In genomic region chrX:71103110-71103983, GRCh38 we compare ENCODE assay signal across 8 cellular contexts. TPM values are rescaled to one million over a fixed set of nuclear protein-coding genes. Genes with fewer than 3 reads are reported as not detected.
DNase-seq lines count a peak whose midpoint lies in the region; ATAC-seq, FAIRE-seq and TF ChIP-seq lines count a peak whose summit lies in the region.

No MANE protein-coding gene starts in this region.

- H4K91ac ChIP-seq in H1 (replicated peaks; ENCODE audit: insufficient read length, low read length): peak overlapping the region; percentile 52

- no peaks in the 10 kb centered on the region for H3K79me2 ChIP-seq in H1 (ENCODE audit: control insufficient read depth in 1 of 2, insufficient read depth in 2 of 2, low read length in 2 of 2)

- TF ChIP-seq CTCF in WTC11 (IDR thresholded peaks at IDR 0.05) (no peak), H1 (IDR thresholded peaks at IDR 0.05; ENCODE audit: control extremely low read depth in 1 of 3, insufficient read depth in 1 of 3, low read depth in 1 of 3, low read length in 3 of 3) (no peak)

- peak overlapping the region; percentile 48 for H3K18ac ChIP-seq in H1 (ENCODE audit: extremely low read depth, low read length)

- H3K4me3 Mint-ChIP-seq in WTC11: peak overlapping the region; percentile 66

- CTCF ChIA-PET in WTC11 (lab: Charles Lee) (interaction anchor here (0.9 to 1.5 kb wide), 3 partner anchors 9 to 25 kb away, joined by 3 to 4 read pairs (median 3); partner anchors contain the start of gene MED12), H1 (lab: Charles Lee; ENCODE audit: partially characterized antibody) (interaction anchor here (1.4 to 1.5 kb wide), 2 partner anchors 26 to 105 kb away, joined by 4 to 5 read pairs; no protein-coding TSS in a partner anchor)

- no peak for TF ChIP-seq POLR2A in H1 (IDR thresholded peaks at IDR 0.05; ENCODE audit: control extremely low read depth in 1 of 2, low read depth in 2 of 2, low read length in 2 of 2)

- H2AFZ ChIP-seq in H1 (ENCODE audit: low read length): no peak overlapping the region

- peak overlapping the region; percentile 58 for H4K5ac ChIP-seq in H1 (ENCODE audit: insufficient read length, low read depth, low read length)

- no peak overlapping the region for H2BK15ac ChIP-seq in H1 (ENCODE audit: low read length)

- H3K4me1 ChIP-seq in H1 (replicated peaks in 1 of 4; ENCODE audit: control insufficient read depth in 3 of 4, insufficient read depth in 4 of 4, low read length in 3 of 4): peaks cover 6 to 39% (median 18%) of the 10 kb centered on the region in 4 experiments

- H2BK120ac ChIP-seq in H1 (replicated peaks; ENCODE audit: low read depth, low read length): no peak overlapping the region

- H3K27ac ChIP-seq in H1 (ENCODE audit: low read depth, low read length): peak overlapping the region; percentile 36; the same call in 1 of the 2 replicates

- no peak overlapping the region for H3K14ac ChIP-seq in H1 (ENCODE audit: insufficient read length)

- 0 out of 2 replicates have a peak overlapping the region, but pooled peaks have one; percentile 39 for H2AK5ac ChIP-seq in H1 (ENCODE audit: low read depth, low read length)

- no peak overlapping the region for H4K8ac ChIP-seq in H1 (ENCODE audit: extremely low read depth, insufficient read depth, low read length)

- no peak overlapping the region for H3K56ac ChIP-seq in H1 (replicated peaks; ENCODE audit: insufficient read length, low read depth, low read length)

- no peak overlapping the region for H3K9ac ChIP-seq in H1 (replicated peaks in 1 of 4; ENCODE audit: extremely low read depth in 1 of 4, low read depth in 3 of 4, low read length in 3 of 4)

- TF ChIP-seq RAD21 in H1 (IDR thresholded peaks at IDR 0.05 in 1 of 2, conservative IDR thresholded peaks at IDR 0.05 in 1 of 2; ENCODE audit: low read depth in 2 of 2, low read length in 2 of 2): no peak

- peak overlapping the region in 2 of 4 experiments; percentile 13 to 53; a peak in 4 of 8 replicates for H3K4me3 ChIP-seq in H1 (ENCODE audit: extremely low read depth in 1 of 4, insufficient read depth in 2 of 4, low read depth in 3 of 4, low read length in 4 of 4)

- peak overlapping the region; percentile 72; the same call in 1 of the 2 replicates for H2BK20ac ChIP-seq in H1 (ENCODE audit: low read length)

- no peak overlapping the region for H3K4ac ChIP-seq in H1 (replicated peaks; ENCODE audit: insufficient read length, low read depth, low read length)

- H4K20me1 ChIP-seq in H1 (replicated peaks in 1 of 2; ENCODE audit: control insufficient read depth in 1 of 2, insufficient read depth in 2 of 2, low read length in 2 of 2): no peaks in the 10 kb centered on the region

- ATAC-seq in HG03432 (IDR thresholded peaks at IDR 0.05; ENCODE audit: unreplicated experiment) (peak; percentile 47), WTC11 (peak; percentile 71), sciatic nerve (peak; percentile 70)

- H3K23me2 ChIP-seq in H1 (ENCODE audit: low read depth, low read length): peaks cover 5% of the 10 kb centered on the region

- no peaks in the 10 kb centered on the region for H3K79me1 ChIP-seq in H1 (ENCODE audit: low read depth, low read length)

- H3K4me1 Mint-ChIP-seq in WTC11: peaks cover 62% of the 10 kb centered on the region

- H2BK5ac ChIP-seq in H1 (ENCODE audit: low read depth, low read length): peak overlapping the region; percentile 3; the same call in 1 of the 2 replicates

- H3K9me3 Mint-ChIP-seq in WTC11: no peaks in the 10 kb centered on the region

- H3K27me3 ChIP-seq in H1 (replicated peaks in 1 of 4; ENCODE audit: control insufficient read depth in 3 of 4, extremely low read depth in 1 of 4, insufficient read depth in 3 of 4, low read length in 3 of 4): peaks cover 0 to 5% (median 0%) of the 10 kb centered on the region in 4 experiments; a peak in 1 of 7 replicates

- intact Hi-C loops in sciatic nerve (cut with DNase I): no loop called here

- POLR2A ChIA-PET in WTC11 (lab: Charles Lee) (interaction anchor here (0.7 kb wide), 2 partner anchors 15 to 1435 kb away, joined by 3 to 4 read pairs; partner anchors contain the start of gene MED12), H1 (lab: Charles Lee; ENCODE audit: partially characterized antibody) (interaction anchor here (0.8 to 1.4 kb wide), 7 partner anchors 8 to 173 kb away, joined by 3 to 10 read pairs (median 3); partner anchors contain the start of genes IL2RG, MED12 and SLC7A3)

- H3K23ac ChIP-seq in H1 (ENCODE audit: insufficient read length): no peak overlapping the region

- no peak overlapping the region for H2BK12ac ChIP-seq in H1 (ENCODE audit: low read depth, low read length)

- DNase-seq in ELF-1 (ENCODE audit: low read depth, low spot score): peak; percentile 93
- peak; percentile 66 for DNase-seq in WTC11 (ENCODE audit: low spot score)
- DNase-seq in H1 (ENCODE audit: low read depth in 1 of 2, low spot score in 2 of 2): peak; percentile 43 to 56
- DNase-seq in sciatic nerve (ENCODE audit: low spot score): peak; percentile 62
- DNase-seq in NCI-H774 (lab: John Stamatoyannopoulos, UW): no peak
- DNase-seq in superior temporal gyrus (ENCODE audit: extremely low spot score): no peak
- DNase-seq in NCI-H510A (lab: John Stamatoyannopoulos, UW): no peak

- WGBS in H1 (ENCODE audit: extremely low coverage in 1 of 2, insufficient coverage in 1 of 2, insufficient read length in 1 of 2, insufficient replicate concordance in 2 of 2, low coverage in 1 of 2, low lambda C conversion rate in 2 of 2, missing lambda C conversion rate in 1 of 2), 2 experiments: 4% methylated on average over 4 of the region's 10 CpGs; no CpG with 5 or more reads in 1 of the 2 experiments

- H3K36me3 ChIP-seq in H1 (ENCODE audit: control insufficient read depth in 2 of 4, insufficient read depth in 4 of 4, low read length in 3 of 4): peaks cover 0 to 6% (median 0%) of the 10 kb centered on the region in 4 experiments; a peak in 1 of 8 replicates

- FAIRE-seq in H1 (lab: Jason Lieb, UNC): peak; percentile 52

- peak overlapping the region; percentile 60 to 74 for H3K4me2 ChIP-seq in H1 (ENCODE audit: insufficient read depth in 1 of 2, low read depth in 2 of 2, low read length in 2 of 2)

- H3K36me3 Mint-ChIP-seq in WTC11: 0 out of 2 replicates have a peak, but pooled peaks cover 3% of the 10 kb centered on the region

- H3K9me3 ChIP-seq in H1 (ENCODE audit: insufficient read depth in 2 of 2, low read depth in 1 of 2, low read length in 1 of 2): no peaks in the 10 kb centered on the region

- TF ChIP-seq EP300 in H1 (IDR thresholded peaks at IDR 0.05; ENCODE audit: borderline replicate concordance in 1 of 2, low read depth in 2 of 2, low read length in 2 of 2): no peak

- H3K27me3 Mint-ChIP-seq in WTC11 (ENCODE audit: low read depth): peaks cover 10% of the 10 kb centered on the region

- peak overlapping the region; percentile 93 for H3K27ac Mint-ChIP-seq in WTC11

RNA-seq across cellular contexts. Expression of gene CXorf65, which starts 3.2 kb away (rescaled TPM):
- total RNA-seq in WTC11 (2021) (not detected in 3 replicates), sciatic nerve (not detected)
- not detected in 2 replicates for total RNA-seq in H1 (2021; fragmentation: NEBNext Ultra II Directional; extraction: Animal tissue kit (Norgen Biotek cat#: 25700))
- polyA plus RNA-seq in H1 (2011; rRNA removed): not detected in 2 replicates
- not detected for polyA plus RNA-seq in H1 (2011; cell fraction: cytosol; rRNA removed)
- not detected for polyA plus RNA-seq in H1 (2011; cell fraction: nucleus; rRNA removed)
- not detected in 4 replicates for polyA plus RNA-seq in H1 (2012, experiment 1 of 2)
- polyA plus RNA-seq in H1 (2012, experiment 2 of 2): not detected
- polyA plus RNA-seq in H1 (2013, experiment 1 of 2): not detected
- not detected for polyA plus RNA-seq in H1 (2013, experiment 2 of 2)
- polyA minus RNA-seq in H1 (2011; rRNA and poly(A)+ RNA removed): not detected in 2 replicates
- not detected for polyA minus RNA-seq in H1 (2011; cell fraction: cytosol; rRNA and poly(A)+ RNA removed)
- not detected for polyA minus RNA-seq in H1 (2011; cell fraction: nucleus; rRNA and poly(A)+ RNA removed)

RNA-seq across cellular contexts. Expression of gene FOXO4, which starts 7.7 kb away (rescaled TPM):
- total RNA-seq in WTC11 (2021): 35.3 to 48.3 TPM (median 37.0 TPM) in 3 replicates
- 54.8 and 57.4 TPM in 2 replicates for total RNA-seq in H1 (2021; fragmentation: NEBNext Ultra II Directional; extraction: Animal tissue kit (Norgen Biotek cat#: 25700))
- 12.3 and 26.6 TPM in 2 replicates for polyA plus RNA-seq in H1 (2011; rRNA removed)
- 17.4 TPM for polyA plus RNA-seq in H1 (2011; cell fraction: cytosol; rRNA removed)
- 21.5 TPM for polyA plus RNA-seq in H1 (2011; cell fraction: nucleus; rRNA removed)
- 14.5 to 18.1 TPM (median 17.3 TPM) in 4 replicates for polyA plus RNA-seq in H1 (2012, experiment 1 of 2)
- 14.6 TPM for polyA plus RNA-seq in H1 (2012, experiment 2 of 2)
- 13.7 TPM for polyA plus RNA-seq in H1 (2013, experiment 1 of 2)
- polyA plus RNA-seq in H1 (2013, experiment 2 of 2): 13.6 TPM
- 4.8 and 9.1 TPM in 2 replicates for polyA minus RNA-seq in H1 (2011; rRNA and poly(A)+ RNA removed)
- polyA minus RNA-seq in H1 (2011; cell fraction: cytosol; rRNA and poly(A)+ RNA removed): 8.3 TPM
- polyA minus RNA-seq in H1 (2011; cell fraction: nucleus; rRNA and poly(A)+ RNA removed): 3.6 TPM
- total RNA-seq in sciatic nerve: 61.6 TPM

RNA-seq across cellular contexts. Expression of gene IL2RG, which starts 8.0 kb away (rescaled TPM):
- total RNA-seq in WTC11 (2021) (0.37 to 1.2 TPM (median 0.94 TPM) in 3 replicates), sciatic nerve (9.9 TPM)
- not detected in 2 replicates for total RNA-seq in H1 (2021; fragmentation: NEBNext Ultra II Directional; extraction: Animal tissue kit (Norgen Biotek cat#: 25700))
- polyA plus RNA-seq in H1 (2011; rRNA removed): not detected in 2 replicates
- 0.14 TPM for polyA plus RNA-seq in H1 (2011; cell fraction: cytosol; rRNA removed)
- polyA plus RNA-seq in H1 (2011; cell fraction: nucleus; rRNA removed): not detected
- polyA plus RNA-seq in H1 (2012, experiment 1 of 2): 0.10 to 0.27 TPM (median 0.19 TPM) in 3 of 4 replicates, not detected in the other
- 0.08 TPM for polyA plus RNA-seq in H1 (2012, experiment 2 of 2)
- 0.04 TPM for polyA plus RNA-seq in H1 (2013, experiment 1 of 2)
- 0.07 TPM for polyA plus RNA-seq in H1 (2013, experiment 2 of 2)
- not detected in 2 replicates for polyA minus RNA-seq in H1 (2011; rRNA and poly(A)+ RNA removed)
- polyA minus RNA-seq in H1 (2011; cell fraction: cytosol; rRNA and poly(A)+ RNA removed): not detected
- not detected for polyA minus RNA-seq in H1 (2011; cell fraction: nucleus; rRNA and poly(A)+ RNA removed)

RNA-seq across cellular contexts. Expression of gene MED12, which starts 15.0 kb away (rescaled TPM):
- 35.6 to 38.4 TPM (median 37.0 TPM) in 3 replicates for total RNA-seq in WTC11 (2021)
- 43.5 and 48.9 TPM in 2 replicates for total RNA-seq in H1 (2021; fragmentation: NEBNext Ultra II Directional; extraction: Animal tissue kit (Norgen Biotek cat#: 25700))
- polyA plus RNA-seq in H1 (2011; rRNA removed): 19.4 and 28.4 TPM in 2 replicates
- 11.5 TPM for polyA plus RNA-seq in H1 (2011; cell fraction: cytosol; rRNA removed)
- 69.5 TPM for polyA plus RNA-seq in H1 (2011; cell fraction: nucleus; rRNA removed)
- 20.6 to 34.2 TPM (median 30.5 TPM) in 4 replicates for polyA plus RNA-seq in H1 (2012, experiment 1 of 2)
- 11.0 TPM for polyA plus RNA-seq in H1 (2012, experiment 2 of 2)
- polyA plus RNA-seq in H1 (2013, experiment 1 of 2): 12.7 TPM
- 11.7 TPM for polyA plus RNA-seq in H1 (2013, experiment 2 of 2)
- 85.2 and 106 TPM in 2 replicates for polyA minus RNA-seq in H1 (2011; rRNA and poly(A)+ RNA removed)
- polyA minus RNA-seq in H1 (2011; cell fraction: cytosol; rRNA and poly(A)+ RNA removed): 58.1 TPM
- 69.9 TPM for polyA minus RNA-seq in H1 (2011; cell fraction: nucleus; rRNA and poly(A)+ RNA removed)
- 65.1 TPM for total RNA-seq in sciatic nerve

RNA-seq across cellular contexts. Expression of gene SNX12, which starts 35.2 kb away (rescaled TPM):
- total RNA-seq in WTC11 (2021): 69.4 to 79.6 TPM (median 74.2 TPM) in 3 replicates
- 74.2 and 81.2 TPM in 2 replicates for total RNA-seq in H1 (2021; fragmentation: NEBNext Ultra II Directional; extraction: Animal tissue kit (Norgen Biotek cat#: 25700))
- polyA plus RNA-seq in H1 (2011; rRNA removed): 65.3 and 72.1 TPM in 2 replicates
- 56.7 TPM for polyA plus RNA-seq in H1 (2011; cell fraction: cytosol; rRNA removed)
- polyA plus RNA-seq in H1 (2011; cell fraction: nucleus; rRNA removed): 42.4 TPM
- 51.3 to 66.0 TPM (median 58.8 TPM) in 4 replicates for polyA plus RNA-seq in H1 (2012, experiment 1 of 2)
- polyA plus RNA-seq in H1 (2012, experiment 2 of 2): 69.5 TPM
- 63.2 TPM for polyA plus RNA-seq in H1 (2013, experiment 1 of 2)
- polyA plus RNA-seq in H1 (2013, experiment 2 of 2): 59.0 TPM
- 71.1 and 84.9 TPM in 2 replicates for polyA minus RNA-seq in H1 (2011; rRNA and poly(A)+ RNA removed)
- 38.3 TPM for polyA minus RNA-seq in H1 (2011; cell fraction: cytosol; rRNA and poly(A)+ RNA removed)
- polyA minus RNA-seq in H1 (2011; cell fraction: nucleus; rRNA and poly(A)+ RNA removed): 26.1 TPM
- 65.6 TPM for total RNA-seq in sciatic nerve

Comparison
In these comparisons a context has a peak if more than half of its experiments do, and no peak if none do; other contexts are left out.
1. DNase-seq: peak in ELF-1 (single experiment), WTC11 (single experiment), H1 (2 of 2) and sciatic nerve (single experiment); none in NCI-H774 (single experiment), superior temporal gyrus (single experiment) and NCI-H510A (single experiment).
2. Peak in every context shown above with its lines, with median percentiles within 50 percentile points of each other: ATAC-seq.